Comparison of ENCODE assay signal across 14 cellular contexts in the genomic region with DNA sequence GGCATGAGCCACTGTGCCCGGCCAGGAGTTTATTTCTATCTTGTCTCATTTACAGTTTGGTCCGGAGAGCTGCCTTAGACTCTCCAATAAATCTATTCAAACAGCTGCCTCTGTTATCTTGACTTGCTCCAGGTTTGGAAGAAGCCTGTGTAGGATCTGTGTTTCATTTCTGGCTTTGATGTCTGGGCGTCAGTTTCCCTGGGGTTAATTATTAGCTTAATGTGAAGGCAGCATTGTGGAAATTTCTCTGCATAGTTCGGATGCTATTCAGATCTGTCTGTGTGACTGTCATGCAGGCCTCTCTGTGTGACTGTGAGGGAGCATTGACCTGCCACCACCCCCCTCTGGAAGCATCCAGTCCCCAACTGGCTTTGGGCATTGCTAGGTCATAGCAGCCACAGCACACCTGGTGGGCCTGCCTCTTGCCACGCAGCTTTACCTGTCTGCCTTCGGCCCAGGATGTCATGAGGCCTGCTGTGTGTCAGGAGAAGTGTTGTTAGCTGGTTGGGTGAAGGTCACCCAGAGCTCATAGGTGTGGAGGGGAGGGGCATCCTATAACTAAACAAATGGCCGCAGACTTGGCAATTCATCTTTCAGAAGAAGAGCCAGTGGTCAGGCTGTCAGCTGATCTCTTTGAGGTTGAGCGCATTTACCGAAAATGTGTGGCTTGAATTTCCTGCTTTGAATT. TPM values are rescaled to one million over a fixed set of nuclear protein-coding genes. Genes with fewer than 3 reads are reported as not detected.
DNase-seq lines count a peak whose midpoint lies in the region; ATAC-seq and TF ChIP-seq lines count a peak whose summit lies in the region.
"Had no signal": no experiment of that assay in that cellular context is flagged by ENCODE, and none has a peak within 500 bp of the region (broad histone marks: within the 10 kb centered on the region; RNA-seq: fewer than 3 reads in every experiment).

No MANE protein-coding gene starts in this region.

- peak in 1 of 2 donors; percentile 42 for TF ChIP-seq POLR2A in Peyer's patch (IDR thresholded peaks at IDR 0.05)
- peak; percentile 26 for TF ChIP-seq POLR2A in right lobe of liver (IDR thresholded peaks at IDR 0.05)

- H3K9me3 ChIP-seq in Peyer's patch: no peaks in the 10 kb centered on the region
- no peaks in the 10 kb centered on the region for H3K9me3 ChIP-seq in right lobe of liver

- POLR2A ChIA-PET in HEK293T (lab: Yijun Ruan, JAX): no interaction called here

- peak overlapping the region; percentile 65 to 90 (median 72) for H3K27ac ChIP-seq in Peyer's patch
- peak overlapping the region; percentile 41 to 77 (median 76) for H3K27ac ChIP-seq in right lobe of liver
- no peak overlapping the region for H3K27ac ChIP-seq in substantia nigra (ENCODE audit: low read depth, low read length, poor library complexity, severe bottlenecking)

- TF ChIP-seq CTCF in Peyer's patch (IDR thresholded peaks at IDR 0.05) (no peak), right lobe of liver (IDR thresholded peaks at IDR 0.05) (no peak)

- WGBS in right lobe of liver (ENCODE audit: insufficient coverage, low coverage, low lambda C conversion rate, missing lambda C conversion rate): 25% methylated on average over 6 of the region's 9 CpGs

- CTCF ChIA-PET in HEK293T (lab: Yijun Ruan, JAX): interaction anchor here (0.7 kb wide), 1 partner anchor 437 kb away, joined by 3 read pairs; no protein-coding TSS in a partner anchor

- intact Hi-C loops in right lobe of liver (cut with DNase I): no loop called here

- H3K27me3 ChIP-seq in Peyer's patch (no peaks in the 10 kb centered on the region), right lobe of liver (no peaks in the 10 kb centered on the region)

- ATAC-seq in GM19043 (IDR thresholded peaks at IDR 0.05; ENCODE audit: low read depth, unreplicated experiment) (peak; percentile 59), right lobe of liver (peak; percentile 89 to 94 (median 92)), HG03520 (IDR thresholded peaks at IDR 0.05; ENCODE audit: unreplicated experiment) (no peak)

- H3K36me3 ChIP-seq in Peyer's patch: peaks cover 0 to 37% (median 0%) of the 10 kb centered on the region in 3 donors
- H3K36me3 ChIP-seq in right lobe of liver: peaks cover 7 to 27% (median 10%) of the 10 kb centered on the region in 4 donors

- H3K4me1 ChIP-seq in Peyer's patch (peaks cover 0 to 45% (median 9%) of the 10 kb centered on the region in 4 donors), right lobe of liver (peaks cover 0 to 23% (median 14%) of the 10 kb centered on the region in 4 donors)

- in situ Hi-C loops in ACHN (cut with HindIII; ENCODE audit: low pct_ligation_motif_present, low pct_unique_long_range_greater_than_20kb, low sequenced_read_pairs): no loop called here

- H3K4me3 ChIP-seq in Peyer's patch: peak overlapping the region in 1 of 4 donors; percentile 3
- H3K4me3 ChIP-seq in right lobe of liver: no peak overlapping the region

- peak; percentile 23 for DNase-seq in ACHN
- peak; percentile 49 to 79 (median 59) for DNase-seq in Peyer's patch
- peak; percentile 53 to 78 (median 77) for DNase-seq in right lobe of liver
- no peak for DNase-seq in NCI-H1105 (lab: John Stamatoyannopoulos, UW)
- DNase-seq in substantia nigra (lab: John Stamatoyannopoulos, UW): no peak
- no peak for DNase-seq in HEK293T (ENCODE audit: extremely low spot score)
- DNase-seq: activated CD8-positive, alpha-beta memory T cell treated with anti-CD3 and anti-CD28 coated beads, Interleukin-2, amount 50 U/mL, for 48 hours; effector CD4-positive, alpha-beta T cell; GOT3; left cardiac atrium; SIG-M5; stimulated activated CD4-positive, alpha-beta T cell treated with anti-CD3 and anti-CD28 coated beads, Interleukin-4, amount 100 ng/mL, for 4 hours had no signal

TF ChIP-seq in HEK293T, 16 proteins besides CTCF, POLR2A, EP300 and RAD21:
- TF ChIP-seq, protein P1, sequence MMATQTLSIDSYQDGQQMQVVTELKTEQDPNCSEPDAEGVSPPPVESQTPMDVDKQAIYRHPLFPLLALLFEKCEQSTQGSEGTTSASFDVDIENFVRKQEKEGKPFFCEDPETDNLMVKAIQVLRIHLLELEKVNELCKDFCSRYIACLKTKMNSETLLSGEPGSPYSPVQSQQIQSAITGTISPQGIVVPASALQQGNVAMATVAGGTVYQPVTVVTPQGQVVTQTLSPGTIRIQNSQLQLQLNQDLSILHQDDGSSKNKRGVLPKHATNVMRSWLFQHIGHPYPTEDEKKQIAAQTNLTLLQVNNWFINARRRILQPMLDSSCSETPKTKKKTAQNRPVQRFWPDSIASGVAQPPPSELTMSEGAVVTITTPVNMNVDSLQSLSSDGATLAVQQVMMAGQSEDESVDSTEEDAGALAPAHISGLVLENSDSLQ (IDR thresholded peaks at IDR 0.05): no peak
- TF ChIP-seq FOXA1 (IDR thresholded peaks at IDR 0.05) (no peak), ARNT (IDR thresholded peaks at IDR 0.05) (no peak)

RNA-seq across cellular contexts. Expression of a gene that starts 9.8 kb away (rescaled TPM):
- total RNA-seq in Peyer's patch: 10 to 100 TPM; 53.7 to 96.3 (median 67.6) TPM
- 10 to 100 TPM; 16.0 to 39.1 (median 27.8) TPM for total RNA-seq in right lobe of liver

Comparison
In these comparisons a context has a peak if more than half of its experiments do, and no peak if none do; other contexts are left out.
1. DNase-seq: peak in ACHN (single experiment), Peyer's patch (3 of 3) and right lobe of liver (3 of 3); none in NCI-H1105 (single experiment), substantia nigra (0 of 49) and HEK293T (single experiment).